Comparison of ENCODE assay signal across 23 cellular contexts in genomic region chr2:101258804-101259203, GRCh38. TPM values are rescaled to one million over a fixed set of nuclear protein-coding genes. Genes with fewer than 3 reads are reported as not detected.
DNase-seq lines count a peak whose midpoint lies in the region; ATAC-seq and TF ChIP-seq lines count a peak whose summit lies in the region.
"Had no signal": no experiment of that assay in that cellular context is flagged by ENCODE, and none has a peak within 500 bp of the region (broad histone marks: within the 10 kb centered on the region; RNA-seq: fewer than 3 reads in every experiment).

No MANE protein-coding gene starts in this region.

- no peak for DNase-seq in activated naive CD8-positive, alpha-beta T cell treated with anti-CD3 and anti-CD28 coated beads, Interleukin-2, amount 50 U/mL, for 24 hours
- DNase-seq in CD8-positive, alpha-beta T cell: no peak
- DNase-seq in naive thymus-derived CD4-positive, alpha-beta T cell: no peak
- DNase-seq in stomach (no peak), LoVo (ENCODE audit: low spot score) (no peak)
- DNase-seq: C1 segment of cervical spinal cord, Calu3, DMS79 treated with DMSO at 0.1 percent for 48 hours, NCI-H1092, NCI-H1417 treated with DMSO at 0.1 percent for 48 hours, NCI-H1694 treated with DMSO at 0.1 percent for 48 hours, NCI-H2081 treated with DMSO at 0.1 percent for 48 hours, NCI-H2171, NCI-H226, NCI-H510A, NCI-H69, Right ventricle myocardium superior, RPMI8226 had no signal

- H3K27ac Mint-ChIP-seq in activated naive CD8-positive, alpha-beta T cell: peak overlapping the region; percentile 7
- no peak overlapping the region for H3K27ac Mint-ChIP-seq in activated naive CD8-positive, alpha-beta T cell treated with anti-CD3 and anti-CD28 coated beads, Interleukin-2, amount 50 U/mL, for 24 hours
- peak overlapping the region; percentile 4 for H3K27ac Mint-ChIP-seq in CD8-positive, alpha-beta T cell
- H3K27ac Mint-ChIP-seq in activated T-helper 17 cell treated with anti-CD3 and anti-CD28 coated beads, Interleukin-2, amount 50 U/mL, for 72 hours: peak overlapping the region; percentile 40
- peak overlapping the region in 7 of 9 donors; percentile 2 to 72 (median 40) for H3K27ac Mint-ChIP-seq in naive thymus-derived CD4-positive, alpha-beta T cell

- no peak for TF ChIP-seq CTCF in CD8-positive, alpha-beta T cell (IDR thresholded peaks at IDR 0.05)
- TF ChIP-seq CTCF in stomach (IDR thresholded peaks at IDR 0.05): no peak

- CTCF ChIA-PET in CD8-positive, alpha-beta T cell (lab: Charles Lee): no interaction called here
- CTCF ChIA-PET in naive thymus-derived CD4-positive, alpha-beta T cell (lab: Charles Lee): no interaction called here

- no peak for TF ChIP-seq POLR2A in stomach (IDR thresholded peaks at IDR 0.05)

- 96 to 97% (median 97%) methylated on average over 8 of the region's 8 CpGs for WGBS in stomach, 5 donors

- H3K4me1 Mint-ChIP-seq in activated naive CD8-positive, alpha-beta T cell (ENCODE audit: low read depth): peaks cover 64% of the 10 kb centered on the region
- H3K4me1 Mint-ChIP-seq in activated naive CD8-positive, alpha-beta T cell treated with anti-CD3 and anti-CD28 coated beads, Interleukin-2, amount 50 U/mL, for 24 hours: peaks cover 35% of the 10 kb centered on the region
- peaks cover 67% of the 10 kb centered on the region for H3K4me1 Mint-ChIP-seq in CD8-positive, alpha-beta T cell (ENCODE audit: low read depth)
- peaks cover 29% of the 10 kb centered on the region for H3K4me1 Mint-ChIP-seq in activated T-helper 17 cell treated with anti-CD3 and anti-CD28 coated beads, Interleukin-2, amount 50 U/mL, for 72 hours
- peaks cover 34 to 70% (median 65%) of the 10 kb centered on the region in 7 donors for H3K4me1 Mint-ChIP-seq in naive thymus-derived CD4-positive, alpha-beta T cell

- peaks cover 10% of the 10 kb centered on the region for H3K36me3 Mint-ChIP-seq in activated naive CD8-positive, alpha-beta T cell
- H3K36me3 Mint-ChIP-seq in activated naive CD8-positive, alpha-beta T cell treated with anti-CD3 and anti-CD28 coated beads, Interleukin-2, amount 50 U/mL, for 24 hours (ENCODE audit: low read depth): peaks cover 35% of the 10 kb centered on the region
- H3K36me3 Mint-ChIP-seq in CD8-positive, alpha-beta T cell: peaks cover 67% of the 10 kb centered on the region
- H3K36me3 Mint-ChIP-seq in activated T-helper 17 cell treated with anti-CD3 and anti-CD28 coated beads, Interleukin-2, amount 50 U/mL, for 72 hours (ENCODE audit: low read depth): peaks cover 86% of the 10 kb centered on the region
- peaks cover 0 to 33% (median 23%) of the 10 kb centered on the region in 5 donors for H3K36me3 Mint-ChIP-seq in naive thymus-derived CD4-positive, alpha-beta T cell

- ATAC-seq in activated naive CD8-positive, alpha-beta T cell treated with anti-CD3 and anti-CD28 coated beads, Interleukin-2, amount 50 U/mL, for 24 hours: no peak
- ATAC-seq in CD8-positive, alpha-beta T cell: no peak
- ATAC-seq in activated T-helper 17 cell treated with anti-CD3 and anti-CD28 coated beads, Interleukin-2, amount 50 U/mL, for 72 hours (replicated peaks): no peak
- ATAC-seq in naive thymus-derived CD4-positive, alpha-beta T cell: no peak
- ATAC-seq: A549 had no signal

- no peaks in the 10 kb centered on the region for H3K9me3 Mint-ChIP-seq in activated naive CD8-positive, alpha-beta T cell (ENCODE audit: low read depth)
- H3K9me3 Mint-ChIP-seq in activated naive CD8-positive, alpha-beta T cell treated with anti-CD3 and anti-CD28 coated beads, Interleukin-2, amount 50 U/mL, for 24 hours: no peaks in the 10 kb centered on the region
- no peaks in the 10 kb centered on the region for H3K9me3 Mint-ChIP-seq in CD8-positive, alpha-beta T cell
- no peaks in the 10 kb centered on the region for H3K9me3 Mint-ChIP-seq in activated T-helper 17 cell treated with anti-CD3 and anti-CD28 coated beads, Interleukin-2, amount 50 U/mL, for 72 hours
- H3K9me3 Mint-ChIP-seq in naive thymus-derived CD4-positive, alpha-beta T cell: no peaks in the 10 kb centered on the region

- POLR2A ChIA-PET in CD8-positive, alpha-beta T cell (lab: Charles Lee): interaction anchor here (0.7 kb wide), 1 partner anchor 44 kb away, joined by 3 read pairs; no protein-coding TSS in a partner anchor
- POLR2A ChIA-PET in naive thymus-derived CD4-positive, alpha-beta T cell (lab: Charles Lee): interaction anchor here (0.7 to 1.1 kb wide), 2 partner anchors 11 to 674 kb away, joined by 3 to 4 read pairs; no protein-coding TSS in a partner anchor

- intact Hi-C loops in CD8-positive, alpha-beta T cell (cut with DNase I, micrococcal nuclease): loop anchor here in 1 of 2 experiments (10.0 kb wide), 1 partner anchor 1924 kb away; the partner anchor contains the start of genes EIF5B and TXNDC9
- intact Hi-C loops in naive thymus-derived CD4-positive, alpha-beta T cell (cut with micrococcal nuclease): loop anchor here in 1 of 2 donors (10.0 kb wide), 1 partner anchor 456 kb away; no protein-coding TSS in a partner anchor
- intact Hi-C loops in stomach (cut with DNase I; ENCODE audit: low total_unique reads): no loop called here

- no peak for TF ChIP-seq EP300 in stomach (IDR thresholded peaks at IDR 0.05)

- H3K27ac ChIP-seq in CD8-positive, alpha-beta T cell (ENCODE audit: low read depth, low read length): no peak overlapping the region
- H3K27ac ChIP-seq in naive thymus-derived CD4-positive, alpha-beta T cell (ENCODE audit: low read depth, low read length): no peak overlapping the region
- H3K27ac ChIP-seq in stomach: no peak overlapping the region
- H3K27ac ChIP-seq: A549, HL-60, SJSA1 had no signal

- no peak overlapping the region for H3K4me3 Mint-ChIP-seq in activated naive CD8-positive, alpha-beta T cell
- no peak overlapping the region for H3K4me3 Mint-ChIP-seq in activated naive CD8-positive, alpha-beta T cell treated with anti-CD3 and anti-CD28 coated beads, Interleukin-2, amount 50 U/mL, for 24 hours
- no peak overlapping the region for H3K4me3 Mint-ChIP-seq in CD8-positive, alpha-beta T cell
- H3K4me3 Mint-ChIP-seq in activated T-helper 17 cell treated with anti-CD3 and anti-CD28 coated beads, Interleukin-2, amount 50 U/mL, for 72 hours: no peak overlapping the region
- no peak overlapping the region for H3K4me3 Mint-ChIP-seq in naive thymus-derived CD4-positive, alpha-beta T cell

- no peaks in the 10 kb centered on the region for H3K9me3 ChIP-seq in CD8-positive, alpha-beta T cell (ENCODE audit: low read length)
- H3K9me3 ChIP-seq in naive thymus-derived CD4-positive, alpha-beta T cell (ENCODE audit: control insufficient read depth in 2 of 3, low read length in 3 of 3): no peaks in the 10 kb centered on the region
- no peaks in the 10 kb centered on the region for H3K9me3 ChIP-seq in stomach
- H3K9me3 ChIP-seq: A549, SJSA1 had no signal

- H3K27me3 Mint-ChIP-seq in activated naive CD8-positive, alpha-beta T cell: no peaks in the 10 kb centered on the region
- H3K27me3 Mint-ChIP-seq in activated naive CD8-positive, alpha-beta T cell treated with anti-CD3 and anti-CD28 coated beads, Interleukin-2, amount 50 U/mL, for 24 hours: no peaks in the 10 kb centered on the region
- H3K27me3 Mint-ChIP-seq in CD8-positive, alpha-beta T cell (ENCODE audit: low read depth): no peaks in the 10 kb centered on the region
- no peaks in the 10 kb centered on the region for H3K27me3 Mint-ChIP-seq in activated T-helper 17 cell treated with anti-CD3 and anti-CD28 coated beads, Interleukin-2, amount 50 U/mL, for 72 hours
- H3K27me3 Mint-ChIP-seq in naive thymus-derived CD4-positive, alpha-beta T cell: no peaks in the 10 kb centered on the region

- H3K4me1 ChIP-seq in CD8-positive, alpha-beta T cell (ENCODE audit: insufficient read depth, low read length): peaks cover 30% of the 10 kb centered on the region
- H3K4me1 ChIP-seq in naive thymus-derived CD4-positive, alpha-beta T cell (ENCODE audit: control insufficient read depth in 2 of 2, insufficient read depth in 2 of 2, low read length in 2 of 2): peaks cover 18 to 33% of the 10 kb centered on the region in 2 donors
- H3K4me1 ChIP-seq in stomach: peaks cover 22 to 43% (median 35%) of the 10 kb centered on the region in 4 donors

- H3K4me3 ChIP-seq in CD8-positive, alpha-beta T cell (ENCODE audit: low read depth, low read length): no peak overlapping the region
- H3K4me3 ChIP-seq in naive thymus-derived CD4-positive, alpha-beta T cell (ENCODE audit: low read length): no peak overlapping the region
- H3K4me3 ChIP-seq in stomach: no peak overlapping the region
- H3K4me3 ChIP-seq: A549, SJSA1 had no signal

- peaks cover 34% of the 10 kb centered on the region for H3K36me3 ChIP-seq in CD8-positive, alpha-beta T cell (ENCODE audit: insufficient read depth, low read length)
- H3K36me3 ChIP-seq in naive thymus-derived CD4-positive, alpha-beta T cell (ENCODE audit: control insufficient read depth in 2 of 3, insufficient read depth in 3 of 3, low read length in 3 of 3): peaks cover 6 to 38% (median 18%) of the 10 kb centered on the region in 3 experiments
- peaks cover 27 to 67% (median 59%) of the 10 kb centered on the region in 4 donors for H3K36me3 ChIP-seq in stomach

- H3K27me3 ChIP-seq in CD8-positive, alpha-beta T cell (ENCODE audit: insufficient read depth, low read length): no peaks in the 10 kb centered on the region
- no peaks in the 10 kb centered on the region for H3K27me3 ChIP-seq in naive thymus-derived CD4-positive, alpha-beta T cell (ENCODE audit: control insufficient read depth in 2 of 2, insufficient read depth in 2 of 2, low read length in 2 of 2)
- H3K27me3 ChIP-seq in stomach: no peaks in the 10 kb centered on the region
- H3K27me3 ChIP-seq: SJSA1 had no signal

RNA-seq across cellular contexts. Expression of gene CNOT11, which starts 6.1 kb away (rescaled TPM):
- total RNA-seq in CD8-positive, alpha-beta T cell: 10 to 100 TPM; 41.9 to 43.0 TPM
- total RNA-seq in activated T-helper 17 cell treated with anti-CD3 and anti-CD28 coated beads, Interleukin-2, amount 50 U/mL, for 72 hours: 10 to 100 TPM; 38.5 to 56.1 TPM
- total RNA-seq in naive thymus-derived CD4-positive, alpha-beta T cell: 10 to 100 TPM; 49.0 to 65.7 (median 54.3) TPM
- 10 to 100 TPM; 60.4 to 64.0 TPM for polyA plus RNA-seq in naive thymus-derived CD4-positive, alpha-beta T cell
- total RNA-seq in stomach: 10 to 100 TPM in 4 of 5 donors, 1 to 10 TPM in 1; 9.3 to 71.4 (median 25.3) TPM
- polyA plus RNA-seq in stomach: 10 to 100 TPM; 16.1 to 26.6 (median 21.3) TPM

RNA-seq across cellular contexts. Expression of gene RNF149, which starts 49.7 kb away (rescaled TPM):
- total RNA-seq in CD8-positive, alpha-beta T cell: 100 to 1,000 TPM; 128 to 129 TPM
- total RNA-seq in activated T-helper 17 cell treated with anti-CD3 and anti-CD28 coated beads, Interleukin-2, amount 50 U/mL, for 72 hours: 100 to 1,000 TPM in 1 of 2 donors, 10 to 100 TPM in 1; 83.5 to 108 TPM
- 100 to 1,000 TPM in 4 of 5 experiments, 10 to 100 TPM in 1; 88.9 to 159 (median 114) TPM for total RNA-seq in naive thymus-derived CD4-positive, alpha-beta T cell
- polyA plus RNA-seq in naive thymus-derived CD4-positive, alpha-beta T cell: 10 to 100 TPM; 45.2 to 52.6 TPM
- 100 to 1,000 TPM in 1 of 5 donors, 10 to 100 TPM in 4; 25.7 to 154 (median 48.4) TPM for total RNA-seq in stomach
- polyA plus RNA-seq in stomach: 10 to 100 TPM; 14.8 to 34.9 (median 17.6) TPM
